ENCODE assay signal across 12 cellular contexts in genomic region chr5:137604348-137605095, GRCh38.
DNase-seq lines count a peak whose midpoint lies in the region; ATAC-seq, FAIRE-seq and TF ChIP-seq lines count a peak whose summit lies in the region.
"Had no signal": no experiment of that assay in that cellular context is flagged by ENCODE, and none has a peak within 500 bp of the region (broad histone marks: within the 10 kb centered on the region; RNA-seq: fewer than 3 reads in every experiment).

No MANE protein-coding gene starts in this region.

- peaks cover 0 to 3% (median 0%) of the 10 kb centered on the region in 4 donors for H3K27me3 ChIP-seq in pancreas

- no peak for FAIRE-seq in pancreas (lab: Jason Lieb, UNC)

- TF ChIP-seq CTCF in coronary artery (IDR thresholded peaks at IDR 0.05) (no peak), pancreas (IDR thresholded peaks at IDR 0.05) (no peak)

- no peak overlapping the region for H3K27ac Mint-ChIP-seq in activated naive CD4-positive, alpha-beta T cell treated with anti-CD3 and anti-CD28 coated beads for 36 hours

- no peaks in the 10 kb centered on the region for H3K36me3 Mint-ChIP-seq in activated naive CD4-positive, alpha-beta T cell treated with anti-CD3 and anti-CD28 coated beads for 36 hours (ENCODE audit: low read depth)
- H3K36me3 Mint-ChIP-seq: brain had no signal

- H3K9me3 Mint-ChIP-seq in activated naive CD4-positive, alpha-beta T cell treated with anti-CD3 and anti-CD28 coated beads for 36 hours, result no peaks in the 10 kb centered on the region
- H3K9me3 Mint-ChIP-seq: brain had no signal

- H3K4me3 ChIP-seq in coronary artery, result no peak overlapping the region
- H3K4me3 ChIP-seq in pancreas, result no peak overlapping the region

- intact Hi-C loops in pancreas (cut with DNase I), result no loop called here
- intact Hi-C loops in activated naive CD4-positive, alpha-beta T cell treated with anti-CD3 and anti-CD28 coated beads for 36 hours (cut with micrococcal nuclease), result no loop called here

- no peak overlapping the region for H3K4me3 Mint-ChIP-seq in activated naive CD4-positive, alpha-beta T cell treated with anti-CD3 and anti-CD28 coated beads for 36 hours

- no peaks in the 10 kb centered on the region for H3K9me3 ChIP-seq in pancreas

- peaks cover 5% of the 10 kb centered on the region for H3K27me3 Mint-ChIP-seq in activated naive CD4-positive, alpha-beta T cell treated with anti-CD3 and anti-CD28 coated beads for 36 hours (ENCODE audit: low read depth)

- CTCF ChIA-PET in activated naive CD4-positive, alpha-beta T cell treated with anti-CD3 and anti-CD28 coated beads for 36 hours (lab: Charles Lee), result interaction anchor here (0.9 to 1.5 kb wide), 3 partner anchors 9 to 138 kb away, joined by 3 read pairs; no protein-coding TSS in a partner anchor

- no peaks in the 10 kb centered on the region for H3K36me3 ChIP-seq in pancreas

- DNase-seq in NCI-H2107 treated with DMSO at 0.1 percent for 48 hours (lab: John Stamatoyannopoulos, UW; ENCODE audit: unreplicated experiment) (peak; percentile 11), NCI-H2107 (lab: John Stamatoyannopoulos, UW) (no peak), NCI-H187 treated with DMSO at 0.1 percent for 48 hours (lab: John Stamatoyannopoulos, UW) (peak; percentile 66), coronary artery (ENCODE audit: low spot score) (peak; percentile 50), pancreas (no peak), NAMALWA (ENCODE audit: low spot score) (no peak), DMS153 treated with DMSO at 0.1 percent for 48 hours (lab: John Stamatoyannopoulos, UW; ENCODE audit: unreplicated experiment) (no peak)
- DNase-seq in activated naive CD4-positive, alpha-beta T cell treated with anti-CD3 and anti-CD28 coated beads for 36 hours, result no peak
- DNase-seq: foreskin melanocyte; islet precursor cell; NK-92 treated with Interleukin-12 subunit alpha and Interleukin-12 subunit beta, amount 100 ng/mL, for 24 hours had no signal

- peak in 3 of 4 donors; percentile 61 to 82 (median 76) for ATAC-seq in pancreas

- 25% methylated on average over 9 of the region's 9 CpGs for whole genome bisulfite sequencing in pancreas, 2 donors

- H3K27ac ChIP-seq in coronary artery (no peak overlapping the region), pancreas (no peak overlapping the region)

- H3K4me1 ChIP-seq in pancreas, result no peaks in the 10 kb centered on the region

- H3K4me1 Mint-ChIP-seq in activated naive CD4-positive, alpha-beta T cell treated with anti-CD3 and anti-CD28 coated beads for 36 hours (ENCODE audit: low read depth), result no peaks in the 10 kb centered on the region

Comparison
In these comparisons a context has a peak if more than half of its experiments do, and no peak if none do; other contexts are left out.
1. DNase-seq: peak in NCI-H2107 treated with DMSO at 0.1 percent for 48 hours (single experiment), NCI-H187 treated with DMSO at 0.1 percent for 48 hours (single experiment) and coronary artery (single experiment); none in NCI-H2107 (single experiment), pancreas (0 of 6), activated naive CD4-positive, alpha-beta T cell treated with anti-CD3 and anti-CD28 coated beads for 36 hours (single experiment), NAMALWA (single experiment) and DMS153 treated with DMSO at 0.1 percent for 48 hours (single experiment).